In genomic region chr3:72185549-72186484, GRCh38 we compare ENCODE assay signal across 11 cellular contexts.
DNase-seq lines count a peak whose midpoint lies in the region; ATAC-seq and TF ChIP-seq lines count a peak whose summit lies in the region.
"Had no signal": no experiment of that assay in that cellular context is flagged by ENCODE, and none has a peak within 500 bp of the region (broad histone marks: within the 10 kb centered on the region; RNA-seq: fewer than 3 reads in every experiment).

No MANE protein-coding gene starts in this region.

- no peaks in the 10 kb centered on the region for H3K9me2 ChIP-seq in OCI-LY7 (ENCODE audit: insufficient read depth, low read length)

- H3K4me3 Mint-ChIP-seq in activated CD4-positive, alpha-beta T cell treated with anti-CD3 and anti-CD28 coated beads for 36 hours, result no peak overlapping the region
- H3K4me3 Mint-ChIP-seq: activated naive CD8-positive, alpha-beta T cell had no signal

- no peaks in the 10 kb centered on the region for H4K20me1 ChIP-seq in OCI-LY7 (ENCODE audit: insufficient read depth, low read length)

- peaks cover 13% of the 10 kb centered on the region for H3K27me3 Mint-ChIP-seq in activated CD4-positive, alpha-beta T cell treated with anti-CD3 and anti-CD28 coated beads for 36 hours

- peaks cover 4% of the 10 kb centered on the region for H3K27me3 ChIP-seq in thyroid gland

- no peaks in the 10 kb centered on the region for H3K9me3 Mint-ChIP-seq in activated CD4-positive, alpha-beta T cell treated with anti-CD3 and anti-CD28 coated beads for 36 hours (ENCODE audit: low read depth)

- H3K36me3 Mint-ChIP-seq in activated CD4-positive, alpha-beta T cell treated with anti-CD3 and anti-CD28 coated beads for 36 hours (ENCODE audit: low read depth), result no peaks in the 10 kb centered on the region
- H3K36me3 Mint-ChIP-seq: activated naive CD8-positive, alpha-beta T cell had no signal

- H3K4me2 ChIP-seq in OCI-LY7 (ENCODE audit: low read length), result peak overlapping the region; percentile 52

- CTCF ChIA-PET in activated CD4-positive, alpha-beta T cell treated with anti-CD3 and anti-CD28 coated beads for 36 hours (lab: Charles Lee), result interaction anchor here (0.7 kb wide), 1 partner anchor 633 kb away, joined by 3 read pairs; no protein-coding TSS in a partner anchor
- CTCF ChIA-PET in OCI-LY7 (lab: Charles Lee; ENCODE audit: unreplicated experiment), result no interaction called here

- H3K27ac ChIP-seq in OCI-LY7 (ENCODE audit: low read depth, low read length, poor library complexity, severe bottlenecking) (no peak overlapping the region), thyroid gland (no peak overlapping the region)
- H3K27ac ChIP-seq: C4-2B had no signal

- peak overlapping the region; percentile 71; the same call in 1 of the 2 replicates for H2AFZ ChIP-seq in OCI-LY7 (ENCODE audit: low read length)

- 59 to 62% methylated on average over 9 of the region's 9 CpGs for WGBS in thyroid gland, 2 donors

- DNase-seq in activated CD4-positive, alpha-beta T cell treated with anti-CD3 and anti-CD28 coated beads for 36 hours, result peak; percentile 77
- DNase-seq in activated CD4-positive, alpha-beta T cell treated with anti-CD3 and anti-CD28 coated beads, Interleukin-2, amount 50 U/mL, for 1 hour, result no peak
- peak; percentile 63 for DNase-seq in OCI-LY7 (ENCODE audit: low spot score)
- peak; percentile 93 for DNase-seq in fibroblast of mammary gland (ENCODE audit: low read depth)
- peak; percentile 19 to 28 for DNase-seq in stimulated activated CD8-positive, alpha-beta memory T cell treated with anti-CD3 and anti-CD28 coated beads, Interleukin-2, amount 100 ng/mL, for 48 hours (ENCODE audit: low read depth in 2 of 2)
- DNase-seq in thyroid gland, result no peak
- DNase-seq in NCI-H1694 (lab: John Stamatoyannopoulos, UW), result no peak
- no peak for DNase-seq in NCI-H774 (lab: John Stamatoyannopoulos, UW)
- DNase-seq: retina had no signal

- TF ChIP-seq POLR2A in thyroid gland (IDR thresholded peaks at IDR 0.05), result no peak

- peaks cover 15% of the 10 kb centered on the region for H3K4me1 Mint-ChIP-seq in activated CD4-positive, alpha-beta T cell treated with anti-CD3 and anti-CD28 coated beads for 36 hours

- H3K9me3 ChIP-seq in OCI-LY7 (ENCODE audit: low read length) (no peaks in the 10 kb centered on the region), thyroid gland (no peaks in the 10 kb centered on the region)

- TF ChIP-seq CTCF in OCI-LY7 (conservative IDR thresholded peaks at IDR 0.05; ENCODE audit: low read length) (no peak), fibroblast of mammary gland (conservative IDR thresholded peaks at IDR 0.05; ENCODE audit: control insufficient read depth, insufficient read depth, low read depth, low read length) (no peak), thyroid gland (IDR thresholded peaks at IDR 0.05) (no peak)

- H3K79me2 ChIP-seq in OCI-LY7 (ENCODE audit: insufficient read depth, low read depth, low read length), result no peaks in the 10 kb centered on the region

- H3K36me3 ChIP-seq in OCI-LY7 (ENCODE audit: insufficient read depth, low read length) (no peaks in the 10 kb centered on the region), thyroid gland (no peaks in the 10 kb centered on the region)

- H3K4me3 ChIP-seq in OCI-LY7 (ENCODE audit: low read depth, low read length, poor library complexity, severe bottlenecking) (no peak overlapping the region), fibroblast of mammary gland (ENCODE audit: control insufficient read depth, low read depth, low read length) (no peak overlapping the region), thyroid gland (replicated peaks in 1 of 3) (no peak overlapping the region)

- peak; percentile 94 for ATAC-seq in activated CD4-positive, alpha-beta T cell treated with anti-CD3 and anti-CD28 coated beads for 36 hours

- no TSS peak for BruUV-seq in OCI-LY7 (replicated peaks; lab: Mats Ljungman, UMichigan)

- POLR2A ChIA-PET in activated CD4-positive, alpha-beta T cell treated with anti-CD3 and anti-CD28 coated beads for 36 hours (lab: Charles Lee), result no interaction called here
- POLR2A ChIA-PET in OCI-LY7 (lab: Charles Lee), result no interaction called here

- H3K4me1 ChIP-seq in OCI-LY7 (ENCODE audit: insufficient read depth, low read length, poor library complexity, severe bottlenecking) (peaks cover 17% of the 10 kb centered on the region), thyroid gland (no peaks in the 10 kb centered on the region)

- H3K27ac Mint-ChIP-seq in activated CD4-positive, alpha-beta T cell treated with anti-CD3 and anti-CD28 coated beads for 36 hours, result peak overlapping the region; percentile 26

- intact Hi-C loops in activated CD4-positive, alpha-beta T cell treated with anti-CD3 and anti-CD28 coated beads for 36 hours (cut with DNase I, micrococcal nuclease), result loop anchor here in 1 of 2 experiments (5.0 kb wide), 1 partner anchor 76 kb away; no protein-coding TSS in a partner anchor
- intact Hi-C loops in OCI-LY7 (cut with micrococcal nuclease; ENCODE audit: unreplicated experiment), result no loop called here
- intact Hi-C loops in thyroid gland (cut with DNase I), result no loop called here

Comparison
In these comparisons a context has a peak if more than half of its experiments do, and no peak if none do; other contexts are left out.
1. DNase-seq: peak in activated CD4-positive, alpha-beta T cell treated with anti-CD3 and anti-CD28 coated beads for 36 hours (single experiment), OCI-LY7 (single experiment), fibroblast of mammary gland (single experiment) and stimulated activated CD8-positive, alpha-beta memory T cell treated with anti-CD3 and anti-CD28 coated beads, Interleukin-2, amount 100 ng/mL, for 48 hours (2 of 2); none in activated CD4-positive, alpha-beta T cell treated with anti-CD3 and anti-CD28 coated beads, Interleukin-2, amount 50 U/mL, for 1 hour (single experiment), thyroid gland (0 of 2), NCI-H1694 (single experiment) and NCI-H774 (single experiment).